In genomic region chr10:49552277-49552676, GRCh38 we compare ENCODE assay signal across 19 cellular contexts. TPM values are rescaled to one million over a fixed set of nuclear protein-coding genes. Genes with fewer than 3 reads are reported as not detected.
DNase-seq lines count a peak whose midpoint lies in the region; ATAC-seq, FAIRE-seq and TF ChIP-seq lines count a peak whose summit lies in the region.
"Had no signal": no experiment of that assay in that cellular context is flagged by ENCODE, and none has a peak within 500 bp of the region (broad histone marks: within the 10 kb centered on the region; RNA-seq: fewer than 3 reads in every experiment).

No MANE protein-coding gene starts in this region.

- H3K36me3 ChIP-seq in testis (ENCODE audit: low read depth, missing control alignments), result no peaks in the 10 kb centered on the region

- TF ChIP-seq CTCF in A549 (IDR thresholded peaks at IDR 0.05), result no peak
- no peak for TF ChIP-seq CTCF in foreskin keratinocyte (conservative IDR thresholded peaks at IDR 0.05)
- TF ChIP-seq CTCF in testis (IDR thresholded peaks at IDR 0.05), result no peak

- ATAC-seq in A549 (peak; percentile 54 to 58; a peak in 4 of 6 replicates), foreskin keratinocyte (peak; percentile 87), HG03108 (IDR thresholded peaks at IDR 0.05; ENCODE audit: unreplicated experiment) (no peak), HG03342 (IDR thresholded peaks at IDR 0.05; ENCODE audit: unreplicated experiment) (no peak)
- no peak for ATAC-seq in activated T-helper 17 cell treated with anti-CD3 and anti-CD28 coated beads, Interleukin-2, amount 50 U/mL, for 72 hours (replicated peaks)

- intact Hi-C loops in testis (cut with DNase I; ENCODE audit: low total_unique reads), result no loop called here

- no peak for TF ChIP-seq EP300 in A549 (IDR thresholded peaks at IDR 0.05)

- no peaks in the 10 kb centered on the region for H3K36me3 Mint-ChIP-seq in activated T-helper 17 cell treated with anti-CD3 and anti-CD28 coated beads, Interleukin-2, amount 50 U/mL, for 72 hours (ENCODE audit: low read depth)
- H3K36me3 Mint-ChIP-seq: activated naive CD4-positive, alpha-beta T cell treated with anti-CD3 and anti-CD28 coated beads, Interleukin-2, amount 50 U/mL, for 24 hours had no signal

- H3K4me3 ChIP-seq in A549, result no peak overlapping the region
- H3K4me3 ChIP-seq in testis, result no peak overlapping the region

- H3K4me1 ChIP-seq in A549, result no peaks in the 10 kb centered on the region
- peaks cover 49% of the 10 kb centered on the region for H3K4me1 ChIP-seq in foreskin keratinocyte
- H3K4me1 ChIP-seq in testis, result no peaks in the 10 kb centered on the region

- 1% methylated on average over 2 of the region's 2 CpGs for WGBS in A549 (ENCODE audit: missing lambda C conversion rate)
- WGBS in testis, 2 donors, result 39 to 50% methylated on average over 2 of the region's 2 CpGs

- no peak overlapping the region for H3K27ac Mint-ChIP-seq in activated T-helper 17 cell treated with anti-CD3 and anti-CD28 coated beads, Interleukin-2, amount 50 U/mL, for 72 hours
- H3K27ac Mint-ChIP-seq: activated naive CD4-positive, alpha-beta T cell treated with anti-CD3 and anti-CD28 coated beads, Interleukin-2, amount 50 U/mL, for 24 hours had no signal

- H3K9me3 Mint-ChIP-seq in activated T-helper 17 cell treated with anti-CD3 and anti-CD28 coated beads, Interleukin-2, amount 50 U/mL, for 72 hours, result peaks cover 10% of the 10 kb centered on the region
- H3K9me3 Mint-ChIP-seq: activated naive CD4-positive, alpha-beta T cell treated with anti-CD3 and anti-CD28 coated beads, Interleukin-2, amount 50 U/mL, for 24 hours had no signal

- H3K27me3 Mint-ChIP-seq in activated T-helper 17 cell treated with anti-CD3 and anti-CD28 coated beads, Interleukin-2, amount 50 U/mL, for 72 hours, result peaks cover 20% of the 10 kb centered on the region

- peak overlapping the region; percentile 30; the same call in 1 of the 3 replicates for H3K4me2 ChIP-seq in A549

- POLR2A ChIA-PET in A549 (lab: Yijun Ruan, JAX), result interaction anchor here (1.3 kb wide), 1 partner anchor 13 kb away, joined by 6 read pairs; the partner anchor contains the start of gene ERCC6

- CTCF ChIA-PET in A549 (lab: Yijun Ruan, JAX), result interaction anchor here (0.6 to 0.7 kb wide), 3 partner anchors 89 to 821 kb away, joined by 3 read pairs; no protein-coding TSS in a partner anchor

- TF ChIP-seq RAD21 in A549 (conservative IDR thresholded peaks at IDR 0.05 in 1 of 2, IDR thresholded peaks at IDR 0.05 in 1 of 2), result no peak

- no peak overlapping the region for H3K4me3 Mint-ChIP-seq in activated T-helper 17 cell treated with anti-CD3 and anti-CD28 coated beads, Interleukin-2, amount 50 U/mL, for 72 hours
- H3K4me3 Mint-ChIP-seq: activated naive CD4-positive, alpha-beta T cell treated with anti-CD3 and anti-CD28 coated beads, Interleukin-2, amount 50 U/mL, for 24 hours had no signal

- H3K4me1 Mint-ChIP-seq in activated T-helper 17 cell treated with anti-CD3 and anti-CD28 coated beads, Interleukin-2, amount 50 U/mL, for 72 hours, result no peaks in the 10 kb centered on the region
- H3K4me1 Mint-ChIP-seq: activated naive CD4-positive, alpha-beta T cell treated with anti-CD3 and anti-CD28 coated beads, Interleukin-2, amount 50 U/mL, for 24 hours had no signal

- H3K27me3 ChIP-seq in foreskin keratinocyte, result no peaks in the 10 kb centered on the region
- no peaks in the 10 kb centered on the region for H3K27me3 ChIP-seq in testis

- TF ChIP-seq POLR2A in A549 (IDR thresholded peaks at IDR 0.05; ENCODE audit: low read length) (no peak), testis (IDR thresholded peaks at IDR 0.05) (no peak)

- FAIRE-seq in A549 (lab: Jason Lieb, UNC), result no peak
- FAIRE-seq: A204.1 had no signal

- H3K9me3 ChIP-seq in A549 (0 out of 3 replicates have a peak, but pooled peaks cover 2% of the 10 kb centered on the region), testis (no peaks in the 10 kb centered on the region)

- H3K27ac ChIP-seq in A549, result no peak overlapping the region; a peak in 1 of 6 replicates
- H3K27ac ChIP-seq in foreskin keratinocyte, result peak overlapping the region; percentile 66
- no peak overlapping the region for H3K27ac ChIP-seq in testis

- peak in 1 of 2 experiments; percentile 35 for DNase-seq in A549 (ENCODE audit: low read depth in 1 of 2, low spot score in 1 of 2)
- DNase-seq in HPDE6-E6E7 (ENCODE audit: extremely low spot score), result peak; percentile 57
- DNase-seq in amniotic stem cell (lab: John Stamatoyannopoulos, UW), result peak; percentile 95
- peak; percentile 97 to 100 for DNase-seq in foreskin keratinocyte
- no peak for DNase-seq in testis
- DNase-seq: cortex of kidney; head of caudate nucleus; Karpas-422; NCI-H2081; stimulated activated CD4-positive, alpha-beta T cell treated with anti-CD3 and anti-CD28 coated beads, Interleukin-12 subunit alpha, Interleukin-12 subunit beta, amount 100 ng/mL, for 4 hours had no signal

TF ChIP-seq in A549, 52 proteins besides CTCF, POLR2A, EP300 and RAD21:
- TF ChIP-seq SREBF2 (IDR thresholded peaks at IDR 0.05), result no peak
- no peak for TF ChIP-seq E2F6 (IDR thresholded peaks at IDR 0.05; ENCODE audit: borderline replicate concordance, low read depth)
TF ChIP-seq in A549: peak in this region for 0.

RNA-seq across cellular contexts. Expression of gene ERCC6, which starts 13.4 kb away (rescaled TPM):
- polyA plus RNA-seq in A549 (2011; rRNA removed) (8.8 and 9.4 TPM in 2 replicates), A549 (2017; fragmentation: RNase III; extraction: RNeasy Plus Mini Kit Qiagen cat#74134 plus additional on column Dnase treatment) (5.5 to 5.8 TPM (median 5.6 TPM) in 3 replicates), foreskin keratinocyte (14.4 TPM in 2 replicates), testis (ENCODE audit: insufficient read depth, low read depth, low replicate concordance) (19.4 TPM)
- 4.9 and 5.5 TPM in 2 replicates for polyA plus RNA-seq in A549 (2012; cell fraction: cytosol; rRNA removed)
- 5.5 and 6.0 TPM in 2 replicates for polyA plus RNA-seq in A549 (2012; cell fraction: nucleus; rRNA removed)
- polyA minus RNA-seq in A549 (2011; rRNA and poly(A)+ RNA removed), result 21.6 and 36.4 TPM in 2 replicates
- total RNA-seq in foreskin keratinocyte (43.1 and 46.6 TPM in 2 replicates), testis (10 to 100 TPM; 19.6 to 20.1 TPM)
- 10 to 100 TPM; 26.6 to 57.1 TPM for total RNA-seq in activated T-helper 17 cell treated with anti-CD3 and anti-CD28 coated beads, Interleukin-2, amount 50 U/mL, for 72 hours

RNA-seq across cellular contexts. Expression of gene SLC18A3, which starts 57.8 kb away (rescaled TPM):
- not detected in 2 replicates for polyA plus RNA-seq in A549 (2011; rRNA removed)
- polyA plus RNA-seq in A549 (2012; cell fraction: cytosol; rRNA removed), result not detected in 2 replicates
- 0.02 TPM in 1 of 2 replicates, not detected in the other for polyA plus RNA-seq in A549 (2012; cell fraction: nucleus; rRNA removed)
- not detected in 3 replicates for polyA plus RNA-seq in A549 (2017; fragmentation: RNase III; extraction: RNeasy Plus Mini Kit Qiagen cat#74134 plus additional on column Dnase treatment)
- not detected in 2 replicates for polyA minus RNA-seq in A549 (2011; rRNA and poly(A)+ RNA removed)
- total RNA-seq in foreskin keratinocyte, result not detected in 2 replicates
- polyA plus RNA-seq in foreskin keratinocyte, result not detected in 2 replicates
- total RNA-seq in activated T-helper 17 cell treated with anti-CD3 and anti-CD28 coated beads, Interleukin-2, amount 50 U/mL, for 72 hours, result not detected
- not detected for total RNA-seq in testis
- not detected for polyA plus RNA-seq in testis (ENCODE audit: insufficient read depth, low read depth, low replicate concordance)
- total RNA-seq: activated CD8-positive, alpha-beta memory T cell treated with anti-CD3 and anti-CD28 coated beads for 36 hours; liver; OCI-LY7; ureter had no signal
- polyA plus RNA-seq: liver had no signal

Comparison
In these comparisons a context has a peak if more than half of its experiments do, and no peak if none do; other contexts are left out.
1. ATAC-seq: peak in A549 (2 of 2) and foreskin keratinocyte (single experiment); none in activated T-helper 17 cell treated with anti-CD3 and anti-CD28 coated beads, Interleukin-2, amount 50 U/mL, for 72 hours (single experiment), HG03108 (single experiment) and HG03342 (single experiment).